15 cellular contexts compared by ENCODE assay signal in the genomic region with DNA sequence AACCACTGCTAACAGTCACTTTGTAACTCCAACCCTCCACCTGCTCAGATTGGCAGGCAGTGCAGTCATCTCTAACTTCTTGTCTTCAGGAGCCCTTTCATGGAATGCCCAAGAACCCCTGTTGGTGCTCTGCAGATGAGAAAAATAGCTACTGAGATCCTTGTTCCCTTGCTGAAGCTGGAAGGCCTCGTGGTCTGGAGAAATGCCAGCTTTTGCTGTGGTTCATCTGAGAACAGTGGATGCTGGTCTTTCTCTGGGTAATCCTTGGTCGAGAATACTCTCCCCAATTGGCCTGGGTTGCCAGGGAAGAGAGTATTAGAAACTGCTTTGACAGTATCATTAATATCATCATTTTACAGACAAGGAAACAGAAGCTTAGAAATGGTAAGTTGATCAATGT. TPM values are rescaled to one million over a fixed set of nuclear protein-coding genes. Genes with fewer than 3 reads are reported as not detected.
A peak's percentile ranks its signal among the peaks of the same experiment; 100 is the strongest.
DNase-seq lines count a peak whose midpoint lies in the region; ATAC-seq, FAIRE-seq and TF ChIP-seq lines count a peak whose summit lies in the region.
"Had no signal": no experiment of that assay in that cellular context is flagged by ENCODE, and none has a peak within 500 bp of the region (broad histone marks: within the 10 kb centered on the region; RNA-seq: fewer than 3 reads in every experiment).

No MANE protein-coding gene starts in this region.

- intact Hi-C loops in left lung (cut with DNase I) = no loop called here

- no peaks in the 10 kb centered on the region for H3K4me1 ChIP-seq in left lung
- H3K4me1 ChIP-seq: BE2C, vagina had no signal

- DNase-seq in AG08395 (ENCODE audit: low spot score) (peak; percentile 37), LHCN-M2 (ENCODE audit: low read depth) (peak; percentile 68), caudate nucleus (lab: John Stamatoyannopoulos, UW) (peak in 15 of 61 donors; percentile 0 to 28 (median 5)), left lobe of liver (ENCODE audit: low spot score) (no peak), RCC 7860 (ENCODE audit: low spot score) (no peak), NCI-H524 (lab: John Stamatoyannopoulos, UW) (no peak), left lung (no peak), dermis blood vessel endothelial cell (no peak)
- DNase-seq: activated gamma-delta T cell; BE2C; cortex of kidney; NK-92 treated with Interleukin-12 subunit alpha and Interleukin-12 subunit beta, amount 100 ng/mL, for 24 hours; SW 1271 had no signal

- FAIRE-seq in RCC 7860 (lab: Jason Lieb, UNC) = no peak

- no peak for TF ChIP-seq CTCF in left lung (IDR thresholded peaks at IDR 0.05)

- H3K4me3 ChIP-seq in left lung = no peak overlapping the region
- H3K4me3 ChIP-seq: skin epidermis, vagina had no signal

- ATAC-seq in left lobe of liver (peak; percentile 49), left lung (no peak)

- peaks cover 5 to 16% of the 10 kb centered on the region in 2 donors for H3K27me3 ChIP-seq in left lung
- H3K27me3 ChIP-seq: vagina had no signal

- peak overlapping the region; percentile 58 for H3K27ac ChIP-seq in caudate nucleus (ENCODE audit: low read depth, low read length)
- H3K27ac ChIP-seq in left lung = no peak overlapping the region
- H3K27ac ChIP-seq: skin epidermis, vagina had no signal

- H3K9me3 ChIP-seq in left lung = no peaks in the 10 kb centered on the region
- H3K9me3 ChIP-seq: BE2C, vagina had no signal

- H3K36me3 ChIP-seq in left lung = no peaks in the 10 kb centered on the region
- H3K36me3 ChIP-seq: BE2C, vagina had no signal

RNA-seq across cellular contexts. Expression of a gene that starts 15.1 kb away (rescaled TPM):
- total RNA-seq in LHCN-M2 (2014; rRNA removed) = 22.8 and 29.6 TPM in 2 replicates
- 7.5 TPM for polyA plus RNA-seq in LHCN-M2 (2012)
- 8.0 TPM for total RNA-seq in left lobe of liver
- total RNA-seq in left lung = 10 to 100 TPM; 25.9 to 33.8 TPM
- total RNA-seq in dermis blood vessel endothelial cell = 28.4 and 38.7 TPM in 2 replicates

Comparison
In these comparisons a context has a peak if more than half of its experiments do, and no peak if none do; other contexts are left out.
1. DNase-seq: peak in AG08395 (single experiment) and LHCN-M2 (single experiment); none in left lobe of liver (single experiment), RCC 7860 (single experiment), NCI-H524 (0 of 2), left lung (0 of 2) and dermis blood vessel endothelial cell (single experiment).